ENCODE assay signal across 14 cellular contexts in genomic region chrX:40140706-40141499, GRCh38. TPM values are rescaled to one million over a fixed set of nuclear protein-coding genes. Genes with fewer than 3 reads are reported as not detected.
DNase-seq lines count a peak whose midpoint lies in the region; ATAC-seq lines count a peak whose summit lies in the region.
"Had no signal": no experiment of that assay in that cellular context is flagged by ENCODE, and none has a peak within 500 bp of the region (broad histone marks: within the 10 kb centered on the region; RNA-seq: fewer than 3 reads in every experiment).

No MANE protein-coding gene starts in this region.

- no peaks in the 10 kb centered on the region for H3K9me3 ChIP-seq in GM23248 (ENCODE audit: low read depth)
- H3K9me3 ChIP-seq: colonic mucosa, HAP-1 had no signal

- H3K9ac ChIP-seq in GM23248 = no peak overlapping the region

- in situ Hi-C loops in GM23248 (cut with MboI) = no loop called here

- no peaks in the 10 kb centered on the region for H3K9me2 ChIP-seq in GM23248 (ENCODE audit: insufficient read depth)

- peak overlapping the region; percentile 20 for H3K4me2 ChIP-seq in GM23248 (ENCODE audit: unreplicated experiment)

- WGBS in GM23248 (ENCODE audit: low coverage in 1 of 2, low lambda C conversion rate in 2 of 2, missing lambda C conversion rate in 2 of 2), 2 experiments = 18 to 24% methylated on average over 8 to 12 of the region's 12 CpGs

- H3K27ac ChIP-seq in GM23248 = peak overlapping the region; percentile 39
- H3K27ac ChIP-seq: colonic mucosa had no signal

- DNase-seq in GM23248 (peak; percentile 62), astrocyte of the hippocampus (ENCODE audit: low read depth, low spot score) (peak; percentile 76), iPS-NIHi7 (ENCODE audit: extremely low spot score) (peak; percentile 16), renal cortical epithelial cell (ENCODE audit: low read depth) (peak; percentile 90), GF-D8 (lab: John Stamatoyannopoulos, UW) (no peak), DMS79 treated with DMSO at 0.1 percent for 48 hours (lab: John Stamatoyannopoulos, UW) (no peak)
- no peak for DNase-seq in activated CD4-positive, alpha-beta T cell treated with anti-CD3 and anti-CD28 coated beads for 1 hour
- DNase-seq: activated T-cell treated with anti-CD3 and anti-CD28 coated beads, Interleukin-2, amount 50 U/mL, for 4 hours; colonic mucosa; NCI-H510A treated with DMSO at 0.1 percent for 48 hours; stimulated activated CD4-positive, alpha-beta T cell treated with anti-CD3 and anti-CD28 coated beads, Interleukin-2, amount 100 ng/mL, for 48 hours; T-helper 9 cell had no signal

- ATAC-seq in GM21390 (IDR thresholded peaks at IDR 0.05; ENCODE audit: unreplicated experiment) = no peak
- ATAC-seq: activated T-cell treated with anti-CD3 and anti-CD28 coated beads, Interleukin-2, amount 50 U/mL, for 4 hours had no signal

- peaks cover 4% of the 10 kb centered on the region; the same call in 1 of the 2 replicates for H3K4me1 ChIP-seq in GM23248 (ENCODE audit: insufficient read depth)
- H3K4me1 ChIP-seq: colonic mucosa had no signal

- no peaks in the 10 kb centered on the region for H3K36me3 ChIP-seq in GM23248 (ENCODE audit: low read depth)
- H3K36me3 ChIP-seq: colonic mucosa had no signal

- no peaks in the 10 kb centered on the region for H3K79me2 ChIP-seq in GM23248 (ENCODE audit: insufficient read depth)

- H3F3A ChIP-seq in GM23248 (ENCODE audit: insufficient read depth) = no peaks in the 10 kb centered on the region

- H2AFZ ChIP-seq in GM23248 = no peak overlapping the region

- H3K4me3 ChIP-seq in GM23248 = no peak overlapping the region
- H3K4me3 ChIP-seq: colonic mucosa, HAP-1 had no signal

- no peaks in the 10 kb centered on the region for H3K27me3 ChIP-seq in GM23248 (replicated peaks; ENCODE audit: insufficient read depth)

- no peaks in the 10 kb centered on the region for H4K20me1 ChIP-seq in GM23248 (ENCODE audit: insufficient read depth)

RNA-seq across cellular contexts. Expression of gene BCOR, which starts 43.1 kb away (rescaled TPM):
- total RNA-seq in GM23248 (2014; rRNA removed; shearing (Covaris generic)) = 17.6 and 19.7 TPM in 2 replicates
- polyA plus RNA-seq in GM23248 (2016; fragmentation: Nextera tagmentation; extraction: Ambion mirVana) = 9.1 and 10.2 TPM in 2 replicates
- 13.4 and 39.4 TPM in 2 replicates for total RNA-seq in renal cortical epithelial cell

Comparison
In these comparisons a context has a peak if more than half of its experiments do, and no peak if none do; other contexts are left out.
1. DNase-seq: peak in GM23248 (single experiment), astrocyte of the hippocampus (single experiment), iPS-NIHi7 (single experiment) and renal cortical epithelial cell (single experiment); none in activated CD4-positive, alpha-beta T cell treated with anti-CD3 and anti-CD28 coated beads for 1 hour (single experiment), GF-D8 (single experiment) and DMS79 treated with DMSO at 0.1 percent for 48 hours (single experiment).